8 cellular contexts compared by ENCODE assay signal in genomic region chr4:51831133-51831532, GRCh38. TPM values are rescaled to one million over a fixed set of nuclear protein-coding genes. Genes with fewer than 3 reads are reported as not detected.
A peak's percentile ranks its signal among the peaks of the same experiment; 100 is the strongest.
DNase-seq lines count a peak whose midpoint lies in the region; ATAC-seq, FAIRE-seq and TF ChIP-seq lines count a peak whose summit lies in the region.

No MANE protein-coding gene starts in this region.

- H3K4me1 ChIP-seq in MM.1S (ENCODE audit: low read length) = no peaks in the 10 kb centered on the region

- H3F3A ChIP-seq in MM.1S (ENCODE audit: insufficient read depth, low read length) = no peaks in the 10 kb centered on the region

- peak; percentile 69 for ATAC-seq in GM21381 (IDR thresholded peaks at IDR 0.05; ENCODE audit: unreplicated experiment)
- ATAC-seq in GM19328 (IDR thresholded peaks at IDR 0.05; ENCODE audit: unreplicated experiment) = no peak

- H3K9me2 ChIP-seq in MM.1S (replicated peaks; ENCODE audit: insufficient read depth, low read length) = no peaks in the 10 kb centered on the region

- H3K36me3 ChIP-seq in MM.1S (replicated peaks; ENCODE audit: insufficient read depth, low read length) = no peaks in the 10 kb centered on the region

- H3K9ac ChIP-seq in MM.1S (ENCODE audit: low read length) = no peak overlapping the region

- TF ChIP-seq CTCF in D721Med (IDR thresholded peaks at IDR 0.05; ENCODE audit: insufficient read depth, missing control alignments) (peak; percentile 93), MM.1S (IDR thresholded peaks at IDR 0.05; ENCODE audit: low read length) (peak; percentile 73), chondrocyte (IDR thresholded peaks at IDR 0.05) (peak; percentile 85), lower leg skin (IDR thresholded peaks at IDR 0.05) (no peak)

- WGBS in lower leg skin, 2 donors = 24% methylated on average over 3 of the region's 3 CpGs

- no peak overlapping the region for H3K27ac ChIP-seq in MM.1S (ENCODE audit: low read length)

- peaks cover 20% of the 10 kb centered on the region for H3K27me3 Mint-ChIP-seq in chondrocyte (ENCODE audit: low read depth)

- no peaks in the 10 kb centered on the region for H3K27me3 ChIP-seq in MM.1S (replicated peaks; ENCODE audit: insufficient read depth, low read length)

- no peak overlapping the region for H3K4me3 Mint-ChIP-seq in chondrocyte (ENCODE audit: unreplicated experiment)

- no peak overlapping the region for H3K4me2 ChIP-seq in MM.1S (ENCODE audit: low read depth, low read length)

- H2AFZ ChIP-seq in MM.1S (ENCODE audit: low read length) = no peak overlapping the region

- no peak for DNase-seq in D721Med (ENCODE audit: insufficient read length, low spot score)
- peak; percentile 35 for DNase-seq in MM.1S
- DNase-seq in activated CD4-positive, CD25-positive, alpha-beta regulatory T cell treated with anti-CD3 and anti-CD28 coated beads, Interleukin-2, amount 50 U/mL, for 72 hours = peak; percentile 40
- DNase-seq in chondrocyte (ENCODE audit: low spot score) = no peak
- peak; percentile 27 to 86 for DNase-seq in lower leg skin (ENCODE audit: low spot score in 2 of 2)
- DNase-seq in stimulated activated CD8-positive, alpha-beta memory T cell treated with anti-CD3 and anti-CD28 coated beads, Interleukin-2, amount 100 ng/mL, for 48 hours (ENCODE audit: low read depth in 2 of 2) = peak; percentile 14 to 34

- H3K4me1 Mint-ChIP-seq in chondrocyte (ENCODE audit: low read depth) = no peaks in the 10 kb centered on the region

- H3K36me3 Mint-ChIP-seq in chondrocyte (ENCODE audit: low read depth) = peaks cover 2% of the 10 kb centered on the region

- H3K9me3 ChIP-seq in MM.1S (replicated peaks; ENCODE audit: insufficient read depth, low read length) = no peaks in the 10 kb centered on the region

- H4K20me1 ChIP-seq in MM.1S (ENCODE audit: insufficient read depth, low read length) = no peaks in the 10 kb centered on the region

- no peak overlapping the region for H3K4me3 ChIP-seq in MM.1S (ENCODE audit: low read length)
- H3K4me3 ChIP-seq in lower leg skin (ENCODE audit: low read depth, poor library complexity, severe bottlenecking) = no peak overlapping the region

- FAIRE-seq in D721Med (lab: Jason Lieb, UNC) = no peak

- H3K9me3 Mint-ChIP-seq in chondrocyte (ENCODE audit: low read depth) = no peaks in the 10 kb centered on the region

- no peaks in the 10 kb centered on the region for H3K79me2 ChIP-seq in MM.1S (ENCODE audit: low read length)

- TF ChIP-seq POLR2A in lower leg skin (IDR thresholded peaks at IDR 0.05) = no peak

- intact Hi-C loops in lower leg skin (cut with DNase I; ENCODE audit: low total_unique reads) = no loop called here

- H3K27ac Mint-ChIP-seq in chondrocyte (ENCODE audit: unreplicated experiment) = no peak overlapping the region

RNA-seq across cellular contexts. Expression of gene DCUN1D4, which starts 11.8 kb away (rescaled TPM):
- total RNA-seq in chondrocyte (51.8 to 74.9 TPM (median 69.3 TPM) in 3 replicates), lower leg skin (10 to 100 TPM; 16.7 to 30.7 (median 17.7) TPM)

Comparison
In these comparisons a context has a peak if more than half of its experiments do, and no peak if none do; other contexts are left out.
1. DNase-seq: peak in MM.1S (single experiment), activated CD4-positive, CD25-positive, alpha-beta regulatory T cell treated with anti-CD3 and anti-CD28 coated beads, Interleukin-2, amount 50 U/mL, for 72 hours (single experiment), lower leg skin (2 of 2) and stimulated activated CD8-positive, alpha-beta memory T cell treated with anti-CD3 and anti-CD28 coated beads, Interleukin-2, amount 100 ng/mL, for 48 hours (2 of 2); none in D721Med (single experiment) and chondrocyte (single experiment).
2. CTCF ChIP-seq: peak in D721Med (single experiment), MM.1S (single experiment) and chondrocyte (single experiment); none in lower leg skin (0 of 3).